In genomic region chr17:81960130-81960958, GRCh38 we compare ENCODE assay signal across 11 cellular contexts. TPM values are rescaled to one million over a fixed set of nuclear protein-coding genes. Genes with fewer than 3 reads are reported as not detected.
A peak's percentile ranks its signal among the peaks of the same experiment; 100 is the strongest.
DNase-seq lines count a peak whose midpoint lies in the region; ATAC-seq, FAIRE-seq and TF ChIP-seq lines count a peak whose summit lies in the region.
"Had no signal": no experiment of that assay in that cellular context is flagged by ENCODE, and none has a peak within 500 bp of the region (broad histone marks: within the 10 kb centered on the region; RNA-seq: fewer than 3 reads in every experiment).

No MANE protein-coding gene starts in this region.

- no peak for FAIRE-seq in endothelial cell of umbilical vein (lab: Jason Lieb, UNC)
- no peak for FAIRE-seq in frontal cortex (lab: Jason Lieb, UNC)

- H3K4me1 ChIP-seq in CD8-positive, alpha-beta memory T cell (ENCODE audit: insufficient read depth, low read length), result no peaks in the 10 kb centered on the region
- H3K4me1 ChIP-seq in endothelial cell of umbilical vein (ENCODE audit: control insufficient read depth, extremely low read depth, insufficient read depth, low read length) (no peaks in the 10 kb centered on the region), prostate gland (replicated peaks) (peaks cover 2% of the 10 kb centered on the region)

- H4K20me1 ChIP-seq in endothelial cell of umbilical vein (replicated peaks; ENCODE audit: control insufficient read depth, extremely low read depth, insufficient read depth, low read length), result no peaks in the 10 kb centered on the region

- H3K9me3 Mint-ChIP-seq in CD8-positive, alpha-beta memory T cell, result no peaks in the 10 kb centered on the region
- H3K9me3 Mint-ChIP-seq: activated naive CD4-positive, alpha-beta T cell treated with anti-CD3 and anti-CD28 coated beads, Interleukin-2, amount 50 U/mL, for 72 hours had no signal

- no TSS peak for BruUV-seq in endothelial cell of umbilical vein (replicated peaks; lab: Mats Ljungman, UMichigan)

- ATAC-seq in HG03354 (IDR thresholded peaks at IDR 0.05; ENCODE audit: poor library complexity, severe bottlenecking, unreplicated experiment) (no peak), HG03439 (IDR thresholded peaks at IDR 0.05; ENCODE audit: unreplicated experiment) (no peak)

- H3K4me1 Mint-ChIP-seq in CD8-positive, alpha-beta memory T cell, result peaks cover 6 to 21% (median 7%) of the 10 kb centered on the region in 3 donors

- POLR2A ChIA-PET in CD8-positive, alpha-beta memory T cell (lab: Charles Lee), result interaction anchor here (1.1 to 2.4 kb wide), 5 partner anchors 8 to 138 kb away, joined by 3 to 12 read pairs (median 5); partner anchors contain the start of genes CENPX, DCXR and LRRC45
- POLR2A ChIA-PET in endothelial cell of umbilical vein (lab: Charles Lee), result no interaction called here

- H3K27ac Mint-ChIP-seq in CD8-positive, alpha-beta memory T cell, result no peak overlapping the region
- H3K27ac Mint-ChIP-seq: activated naive CD4-positive, alpha-beta T cell treated with anti-CD3 and anti-CD28 coated beads, Interleukin-2, amount 50 U/mL, for 72 hours had no signal

- no peak overlapping the region for H3K9ac ChIP-seq in endothelial cell of umbilical vein (replicated peaks; ENCODE audit: extremely low read depth, insufficient read depth, low read length)

- peaks cover 13% of the 10 kb centered on the region for H3K27me3 ChIP-seq in CD8-positive, alpha-beta memory T cell (ENCODE audit: insufficient read depth, low read length, poor library complexity, severe bottlenecking)
- H3K27me3 ChIP-seq in endothelial cell of umbilical vein (ENCODE audit: control insufficient read depth in 2 of 2, insufficient read depth in 2 of 2, low read length in 2 of 2) (peaks cover 36 to 50% of the 10 kb centered on the region in 2 experiments), prostate gland (replicated peaks; ENCODE audit: insufficient read depth) (peaks cover 8% of the 10 kb centered on the region)

- CTCF ChIA-PET in CD8-positive, alpha-beta memory T cell (lab: Charles Lee), result interaction anchor here (0.9 to 4.8 kb wide), 20 partner anchors 8 to 225 kb away, joined by 3 to 83 read pairs (median 5); partner anchors contain the start of genes CENPX, DCXR and LRRC45
- CTCF ChIA-PET in endothelial cell of umbilical vein (lab: Charles Lee), result interaction anchor here (0.9 to 2.6 kb wide), 36 partner anchors 10 to 237 kb away, joined by 3 to 345 read pairs (median 6); partner anchors contain the start of genes ASPSCR1, CENPX, DCXR and GPS1

- H3K27ac ChIP-seq in CD8-positive, alpha-beta memory T cell (ENCODE audit: low read depth, low read length), result peak overlapping the region; percentile 16
- no peak overlapping the region for H3K27ac ChIP-seq in endothelial cell of umbilical vein (ENCODE audit: insufficient read depth, low read depth, low read length)
- H3K27ac ChIP-seq in prostate gland, result no peak overlapping the region

- H3K9me1 ChIP-seq in endothelial cell of umbilical vein (replicated peaks; ENCODE audit: control insufficient read depth, extremely low read depth, insufficient read depth, low read length), result no peaks in the 10 kb centered on the region

- H3K36me3 ChIP-seq in CD8-positive, alpha-beta memory T cell (ENCODE audit: insufficient read depth, low read length), result no peaks in the 10 kb centered on the region
- H3K36me3 ChIP-seq in endothelial cell of umbilical vein (ENCODE audit: control insufficient read depth in 2 of 2, extremely low read depth in 1 of 2, insufficient read depth in 2 of 2, low read length in 2 of 2), result no peaks in the 10 kb centered on the region
- H3K36me3 ChIP-seq in prostate gland, result no peaks in the 10 kb centered on the region

- no peaks in the 10 kb centered on the region for H3K79me2 ChIP-seq in endothelial cell of umbilical vein (ENCODE audit: control insufficient read depth, insufficient read depth, low read length)

- dilution Hi-C loops in endothelial cell of umbilical vein (cut with MboI; ENCODE audit: extremely low pct_ligation_motif_present, low sequenced_read_pairs), result no loop called here

- TF ChIP-seq CTCF in endothelial cell of umbilical vein (IDR thresholded peaks at IDR 0.05; ENCODE audit: extremely low read depth in 1 of 2, insufficient read depth in 1 of 2, low read depth in 1 of 2, low read length in 2 of 2) (no peak), prostate gland (IDR thresholded peaks at IDR 0.05) (no peak)

- no peak overlapping the region for H3K4me3 ChIP-seq in CD8-positive, alpha-beta memory T cell (ENCODE audit: low read length)
- H3K4me3 ChIP-seq in endothelial cell of umbilical vein (replicated peaks in 1 of 3; ENCODE audit: insufficient read depth in 1 of 3, low read depth in 1 of 3, low read length in 3 of 3) (no peak overlapping the region), prostate gland (peak overlapping the region; percentile 26 to 38)

- peak overlapping the region in 1 of 7 donors; percentile 34 for H3K4me3 Mint-ChIP-seq in CD8-positive, alpha-beta memory T cell

- under 1% methylated on average over 62 of the region's 98 CpGs for WGBS in prostate gland

- no peak overlapping the region for H3K4me2 ChIP-seq in endothelial cell of umbilical vein (ENCODE audit: insufficient read depth, low read length)

- TF ChIP-seq POLR2A in endothelial cell of umbilical vein (IDR thresholded peaks at IDR 0.05; ENCODE audit: low read depth, low read length) (no peak), prostate gland (IDR thresholded peaks at IDR 0.05) (no peak)

- intact Hi-C loops in endothelial cell of umbilical vein (cut with micrococcal nuclease), result no loop called here
- intact Hi-C loops in prostate gland (cut with DNase I), result loop anchor here (10.0 kb wide), 1 partner anchor 194 kb away; no protein-coding TSS in a partner anchor

- H2AFZ ChIP-seq in endothelial cell of umbilical vein (ENCODE audit: low read depth, low read length), result no peak overlapping the region

- no peaks in the 10 kb centered on the region for H3K36me3 Mint-ChIP-seq in CD8-positive, alpha-beta memory T cell
- H3K36me3 Mint-ChIP-seq: activated naive CD4-positive, alpha-beta T cell treated with anti-CD3 and anti-CD28 coated beads, Interleukin-2, amount 50 U/mL, for 72 hours had no signal

- H3K9me3 ChIP-seq in CD8-positive, alpha-beta memory T cell (ENCODE audit: low read length), result no peaks in the 10 kb centered on the region
- H3K9me3 ChIP-seq in endothelial cell of umbilical vein (replicated peaks; ENCODE audit: control insufficient read depth, insufficient read depth, low read length), result no peaks in the 10 kb centered on the region
- no peaks in the 10 kb centered on the region for H3K9me3 ChIP-seq in prostate gland

- DNase-seq in CD8-positive, alpha-beta memory T cell, result no peak
- peak; percentile 41 for DNase-seq in HuH-7 (ENCODE audit: low spot score)
- no peak for DNase-seq in endothelial cell of umbilical vein (ENCODE audit: low read depth, low spot score)
- DNase-seq in prostate gland (ENCODE audit: low spot score), result no peak
- no peak for DNase-seq in cortex of kidney (lab: John Stamatoyannopoulos, UW)
- DNase-seq in frontal cortex (ENCODE audit: low spot score in 2 of 2), result no peak

- peaks cover 23 to 33% of the 10 kb centered on the region in 2 donors for H3K27me3 Mint-ChIP-seq in CD8-positive, alpha-beta memory T cell

RNA-seq across cellular contexts. Expression of gene NOTUM, which starts 0.6 kb away (rescaled TPM):
- under 1 TPM; 0.33 to 0.35 TPM for total RNA-seq in CD8-positive, alpha-beta memory T cell
- not detected for polyA plus RNA-seq in CD8-positive, alpha-beta memory T cell
- total RNA-seq in endothelial cell of umbilical vein, result not detected in 2 replicates
- not detected in 2 replicates for polyA plus RNA-seq in endothelial cell of umbilical vein
- not detected in 2 replicates for polyA plus RNA-seq in endothelial cell of umbilical vein (2011; cell fraction: cytosol; rRNA removed)
- not detected in 2 replicates for polyA plus RNA-seq in endothelial cell of umbilical vein (2011; cell fraction: nucleus; rRNA removed)
- polyA plus RNA-seq in endothelial cell of umbilical vein (2012), result not detected in 2 replicates
- 0.06 and 0.24 TPM in 2 replicates for polyA minus RNA-seq in endothelial cell of umbilical vein
- 2.2 TPM for polyA minus RNA-seq in endothelial cell of umbilical vein (2011; cell fraction: cytosol; rRNA and poly(A)+ RNA removed)
- polyA minus RNA-seq in endothelial cell of umbilical vein (2011; cell fraction: nucleus; rRNA and poly(A)+ RNA removed), result not detected in 2 replicates
- total RNA-seq in prostate gland, result 1 to 10 TPM in 1 of 2 donors, under 1 TPM in 1; 0.50 to 8.3 TPM
- under 0.01 TPM for total RNA-seq in frontal cortex
- total RNA-seq: glomerular endothelial cell had no signal

RNA-seq across cellular contexts. Expression of gene MYADML2, which starts 13.3 kb away (rescaled TPM):
- total RNA-seq in CD8-positive, alpha-beta memory T cell, result not detected
- polyA plus RNA-seq in CD8-positive, alpha-beta memory T cell, result not detected
- not detected in 2 replicates for total RNA-seq in endothelial cell of umbilical vein
- polyA plus RNA-seq in endothelial cell of umbilical vein, result not detected in 2 replicates
- not detected in 2 replicates for polyA plus RNA-seq in endothelial cell of umbilical vein (2011; cell fraction: cytosol; rRNA removed)
- not detected in 2 replicates for polyA plus RNA-seq in endothelial cell of umbilical vein (2011; cell fraction: nucleus; rRNA removed)
- not detected in 2 replicates for polyA plus RNA-seq in endothelial cell of umbilical vein (2012)
- polyA minus RNA-seq in endothelial cell of umbilical vein, result not detected in 2 replicates
- polyA minus RNA-seq in endothelial cell of umbilical vein (2011; cell fraction: cytosol; rRNA and poly(A)+ RNA removed), result not detected
- not detected in 2 replicates for polyA minus RNA-seq in endothelial cell of umbilical vein (2011; cell fraction: nucleus; rRNA and poly(A)+ RNA removed)
- total RNA-seq in prostate gland, result under 1 TPM in 1 of 2 donors, not detected in 1; 0.14 TPM
- 0.41 TPM for total RNA-seq in frontal cortex
- total RNA-seq: activated naive CD4-positive, alpha-beta T cell treated with anti-CD3 and anti-CD28 coated beads, Interleukin-2, amount 50 U/mL, for 72 hours; glomerular endothelial cell; SK-MEL-5 had no signal

RNA-seq across cellular contexts. Expression of gene ASPSCR1, which starts 17.1 kb away (rescaled TPM):
- 10 to 100 TPM; 32.0 to 35.9 TPM for total RNA-seq in CD8-positive, alpha-beta memory T cell
- 29.2 TPM for polyA plus RNA-seq in CD8-positive, alpha-beta memory T cell
- total RNA-seq in endothelial cell of umbilical vein (30.9 and 36.5 TPM in 2 replicates), prostate gland (10 to 100 TPM; 30.7 to 39.7 TPM), frontal cortex (13.5 TPM)
- polyA plus RNA-seq in endothelial cell of umbilical vein, result 24.8 and 30.4 TPM in 2 replicates
- polyA plus RNA-seq in endothelial cell of umbilical vein (2011; cell fraction: cytosol; rRNA removed), result 12.2 and 20.1 TPM in 2 replicates
- 47.4 and 58.5 TPM in 2 replicates for polyA plus RNA-seq in endothelial cell of umbilical vein (2011; cell fraction: nucleus; rRNA removed)
- 14.4 and 18.6 TPM in 2 replicates for polyA plus RNA-seq in endothelial cell of umbilical vein (2012)
- polyA minus RNA-seq in endothelial cell of umbilical vein, result 12.6 and 20.8 TPM in 2 replicates
- polyA minus RNA-seq in endothelial cell of umbilical vein (2011; cell fraction: cytosol; rRNA and poly(A)+ RNA removed), result 29.3 TPM
- 20.8 and 34.2 TPM in 2 replicates for polyA minus RNA-seq in endothelial cell of umbilical vein (2011; cell fraction: nucleus; rRNA and poly(A)+ RNA removed)

RNA-seq across cellular contexts. Expression of gene PYCR1, which starts 23.2 kb away (rescaled TPM):
- total RNA-seq in CD8-positive, alpha-beta memory T cell, result 100 to 1,000 TPM; 128 to 138 TPM
- 0.63 TPM for polyA plus RNA-seq in CD8-positive, alpha-beta memory T cell
- 77.7 and 85.3 TPM in 2 replicates for total RNA-seq in endothelial cell of umbilical vein
- 94.8 and 124 TPM in 2 replicates for polyA plus RNA-seq in endothelial cell of umbilical vein
- 75.4 and 97.2 TPM in 2 replicates for polyA plus RNA-seq in endothelial cell of umbilical vein (2011; cell fraction: cytosol; rRNA removed)
- polyA plus RNA-seq in endothelial cell of umbilical vein (2011; cell fraction: nucleus; rRNA removed), result 44.2 and 51.9 TPM in 2 replicates
- polyA plus RNA-seq in endothelial cell of umbilical vein (2012), result 92.9 and 125 TPM in 2 replicates
- 72.3 and 73.4 TPM in 2 replicates for polyA minus RNA-seq in endothelial cell of umbilical vein
- 53.4 TPM for polyA minus RNA-seq in endothelial cell of umbilical vein (2011; cell fraction: cytosol; rRNA and poly(A)+ RNA removed)
- 9.2 and 11.4 TPM in 2 replicates for polyA minus RNA-seq in endothelial cell of umbilical vein (2011; cell fraction: nucleus; rRNA and poly(A)+ RNA removed)
- 10 to 100 TPM; 35.0 to 91.2 TPM for total RNA-seq in prostate gland
- 15.9 TPM for total RNA-seq in frontal cortex

RNA-seq across cellular contexts. Expression of gene MAFG, which starts 32.8 kb away (rescaled TPM):
- 10 to 100 TPM; 28.4 to 34.7 TPM for total RNA-seq in CD8-positive, alpha-beta memory T cell
- 2.5 TPM for polyA plus RNA-seq in CD8-positive, alpha-beta memory T cell
- total RNA-seq in endothelial cell of umbilical vein (30.5 and 35.0 TPM in 2 replicates), prostate gland (10 to 100 TPM; 11.3 to 27.7 TPM), frontal cortex (13.9 TPM)
- 27.6 and 28.0 TPM in 2 replicates for polyA plus RNA-seq in endothelial cell of umbilical vein
- polyA plus RNA-seq in endothelial cell of umbilical vein (2011; cell fraction: cytosol; rRNA removed), result 18.8 and 19.6 TPM in 2 replicates
- 91.2 and 91.3 TPM in 2 replicates for polyA plus RNA-seq in endothelial cell of umbilical vein (2011; cell fraction: nucleus; rRNA removed)
- polyA plus RNA-seq in endothelial cell of umbilical vein (2012), result 18.8 and 25.2 TPM in 2 replicates
- polyA minus RNA-seq in endothelial cell of umbilical vein, result 19.3 and 20.4 TPM in 2 replicates
- polyA minus RNA-seq in endothelial cell of umbilical vein (2011; cell fraction: cytosol; rRNA and poly(A)+ RNA removed), result 8.0 TPM
- polyA minus RNA-seq in endothelial cell of umbilical vein (2011; cell fraction: nucleus; rRNA and poly(A)+ RNA removed), result 12.0 and 14.9 TPM in 2 replicates

Comparison
In these comparisons a context has a peak if more than half of its experiments do, and no peak if none do; other contexts are left out.
1. H3K4me3 ChIP-seq: peak in prostate gland (2 of 2); none in CD8-positive, alpha-beta memory T cell (single experiment) and endothelial cell of umbilical vein (0 of 3).